26 cellular contexts compared by ENCODE assay signal in genomic region chr7:91653257-91653656, GRCh38.
DNase-seq lines count a peak whose midpoint lies in the region; FAIRE-seq and TF ChIP-seq lines count a peak whose summit lies in the region.
"Had no signal": no experiment of that assay in that cellular context is flagged by ENCODE, and none has a peak within 500 bp of the region (broad histone marks: within the 10 kb centered on the region; RNA-seq: fewer than 3 reads in every experiment).

No MANE protein-coding gene starts in this region.

- TF ChIP-seq POLR2A in uterus (IDR thresholded peaks at IDR 0.05) = no peak

- peaks cover 6% of the 10 kb centered on the region for H3K27me3 Mint-ChIP-seq in astrocyte (ENCODE audit: low read depth, unreplicated experiment)
- H3K27me3 Mint-ChIP-seq: CD4-positive, alpha-beta T cell; CD8-positive, alpha-beta memory T cell had no signal

- H3K36me3 ChIP-seq in astrocyte (ENCODE audit: insufficient read depth, low read length) (no peaks in the 10 kb centered on the region), mesenchymal stem cell (ENCODE audit: control insufficient read depth in 1 of 2, insufficient read depth in 2 of 2, low read depth in 1 of 2, low read length in 2 of 2) (no peaks in the 10 kb centered on the region), uterus (no peaks in the 10 kb centered on the region)
- H3K36me3 ChIP-seq: BE2C; BLaER1 treated with 17β-estradiol and CSF1 and Interleukin-3, amounts not matched to agents 10 nM and 100 nM; HAP-1 had no signal

- no peak overlapping the region for H3K4me3 Mint-ChIP-seq in astrocyte (ENCODE audit: unreplicated experiment)
- H3K4me3 Mint-ChIP-seq: CD14-positive monocyte; CD4-positive, alpha-beta T cell; CD8-positive, alpha-beta memory T cell; HFFc6 had no signal

- no peak for FAIRE-seq in astrocyte (lab: Jason Lieb, UNC)
- FAIRE-seq: A549, D721Med, GM12878, H54 had no signal

- H3K23ac ChIP-seq in mesenchymal stem cell (ENCODE audit: low read length in 2 of 2) = no peak overlapping the region

- H3K9me3 Mint-ChIP-seq in astrocyte (ENCODE audit: unreplicated experiment) = peaks cover 5% of the 10 kb centered on the region
- H3K9me3 Mint-ChIP-seq: CD4-positive, alpha-beta T cell; HFFc6 had no signal

- H2BK12ac ChIP-seq in mesenchymal stem cell (ENCODE audit: low read length in 2 of 2) = no peak overlapping the region

- H3K36me3 Mint-ChIP-seq in astrocyte (ENCODE audit: low read depth, unreplicated experiment) = peaks cover 2% of the 10 kb centered on the region
- H3K36me3 Mint-ChIP-seq: CD14-positive monocyte had no signal

- H3K9ac ChIP-seq in astrocyte (ENCODE audit: low read length) (no peak overlapping the region), mesenchymal stem cell (ENCODE audit: low read length) (no peak overlapping the region)
- H3K9ac ChIP-seq: BLaER1 treated with 17β-estradiol and CSF1 and Interleukin-3, amounts not matched to agents 10 nM and 100 nM had no signal

- H3K4ac ChIP-seq in mesenchymal stem cell (ENCODE audit: low read depth in 1 of 2, low read length in 2 of 2) = no peak overlapping the region

- no peaks in the 10 kb centered on the region for H3K79me1 ChIP-seq in mesenchymal stem cell (replicated peaks; ENCODE audit: low read length, poor library complexity, severe bottlenecking)

- no peak overlapping the region for H3K27ac ChIP-seq in astrocyte (ENCODE audit: low read depth, low read length)
- H3K27ac ChIP-seq in mesenchymal stem cell (ENCODE audit: low read length, poor library complexity, severe bottlenecking) = no peak overlapping the region
- H3K27ac ChIP-seq in uterus = no peak overlapping the region
- H3K27ac ChIP-seq: A549; BLaER1 treated with 17β-estradiol and CSF1 and Interleukin-3, amounts not matched to agents 10 nM and 100 nM had no signal

- H3K9me3 ChIP-seq in astrocyte (ENCODE audit: insufficient read depth, low read depth, low read length) (no peaks in the 10 kb centered on the region), mesenchymal stem cell (ENCODE audit: control insufficient read depth, low read length) (peaks cover 4% of the 10 kb centered on the region), uterus (no peaks in the 10 kb centered on the region)
- H3K9me3 ChIP-seq: A549; BE2C; BLaER1 treated with 17β-estradiol and CSF1 and Interleukin-3, amounts not matched to agents 10 nM and 100 nM; HAP-1 had no signal

- H4K8ac ChIP-seq in mesenchymal stem cell (ENCODE audit: low read length) = no peak overlapping the region

- H3K4me1 Mint-ChIP-seq in astrocyte (ENCODE audit: low read depth, unreplicated experiment) = peaks cover 9% of the 10 kb centered on the region
- H3K4me1 Mint-ChIP-seq: CD14-positive monocyte; CD8-positive, alpha-beta memory T cell had no signal

- intact Hi-C loops in uterus (cut with DNase I; ENCODE audit: low total_unique reads) = no loop called here

- H3K4me3 ChIP-seq in astrocyte (ENCODE audit: insufficient read depth, low read depth, low read length) (no peak overlapping the region), fibroblast of mammary gland (ENCODE audit: control insufficient read depth, low read depth, low read length) (no peak overlapping the region), foreskin fibroblast (ENCODE audit: low read depth in 1 of 2, low read length in 2 of 2) (no peak overlapping the region), retinal pigment epithelial cell (ENCODE audit: low read length) (no peak overlapping the region), mesenchymal stem cell (ENCODE audit: insufficient read depth in 1 of 2, low read depth in 1 of 2, low read length in 2 of 2) (no peak overlapping the region), uterus (no peak overlapping the region)
- H3K4me3 ChIP-seq: A549; BLaER1 treated with 17β-estradiol and CSF1 and Interleukin-3, amounts not matched to agents 10 nM and 100 nM; GM12878; HAP-1 had no signal

- TF ChIP-seq CTCF in astrocyte (IDR thresholded peaks at IDR 0.05; ENCODE audit: insufficient read depth, low read depth, low read length) (no peak), fibroblast of mammary gland (conservative IDR thresholded peaks at IDR 0.05; ENCODE audit: control insufficient read depth, insufficient read depth, low read depth, low read length) (no peak), foreskin fibroblast (IDR thresholded peaks at IDR 0.05; ENCODE audit: low read depth, low read length) (no peak), retinal pigment epithelial cell (conservative IDR thresholded peaks at IDR 0.05; ENCODE audit: low read depth, low read length) (no peak), uterus (IDR thresholded peaks at IDR 0.05) (no peak)

- H2BK5ac ChIP-seq in mesenchymal stem cell (ENCODE audit: low read depth, low read length, poor library complexity, severe bottlenecking) = no peak overlapping the region

- no peak overlapping the region for H4K91ac ChIP-seq in mesenchymal stem cell (ENCODE audit: low read length)

- H3K27ac Mint-ChIP-seq in astrocyte (ENCODE audit: unreplicated experiment) = no peak overlapping the region
- H3K27ac Mint-ChIP-seq: CD14-positive monocyte; CD4-positive, alpha-beta T cell; CD8-positive, alpha-beta memory T cell; HFFc6 had no signal

- no peak overlapping the region for H2AK5ac ChIP-seq in mesenchymal stem cell (ENCODE audit: low read length, severe bottlenecking)

- no peak overlapping the region for H3K4me2 ChIP-seq in astrocyte (ENCODE audit: low read length)
- H3K4me2 ChIP-seq in mesenchymal stem cell (ENCODE audit: low read length, poor library complexity, severe bottlenecking) = no peak overlapping the region
- H3K4me2 ChIP-seq: A549; BLaER1 treated with 17β-estradiol and CSF1 and Interleukin-3, amounts not matched to agents 10 nM and 100 nM had no signal

- H3K18ac ChIP-seq in mesenchymal stem cell (ENCODE audit: low read depth in 1 of 2, low read length in 2 of 2) = no peak overlapping the region

- H3K4me1 ChIP-seq in astrocyte (ENCODE audit: insufficient read depth, low read length) (peaks cover 7% of the 10 kb centered on the region), mesenchymal stem cell (ENCODE audit: control insufficient read depth, insufficient read depth, low read depth, low read length) (no peaks in the 10 kb centered on the region), uterus (no peaks in the 10 kb centered on the region)
- H3K4me1 ChIP-seq: A549; BE2C; BLaER1 treated with 17β-estradiol and CSF1 and Interleukin-3, amounts not matched to agents 10 nM and 100 nM had no signal

- no peak overlapping the region for H2BK15ac ChIP-seq in mesenchymal stem cell (ENCODE audit: low read depth, poor library complexity, severe bottlenecking)

- no peak overlapping the region for H3K14ac ChIP-seq in mesenchymal stem cell (ENCODE audit: low read length in 2 of 2)

- H4K20me1 ChIP-seq in astrocyte (ENCODE audit: insufficient read depth, low read length) = no peaks in the 10 kb centered on the region
- H4K20me1 ChIP-seq: BLaER1 treated with 17β-estradiol and CSF1 and Interleukin-3, amounts not matched to agents 10 nM and 100 nM had no signal

- DNase-seq in astrocyte (ENCODE audit: low read depth) = peak; percentile 42
- peak; percentile 41 for DNase-seq in fibroblast of mammary gland (ENCODE audit: low read depth)
- DNase-seq in foreskin fibroblast = peak; percentile 9 to 54
- DNase-seq in retinal pigment epithelial cell (ENCODE audit: low read depth) = peak; percentile 40
- no peak for DNase-seq in mesenchymal stem cell
- no peak for DNase-seq in uterus
- DNase-seq in HPDE6-E6E7 (ENCODE audit: extremely low spot score) = no peak
- DNase-seq: 8988T; ACHN; AML-193; BE2C; CD4-positive, alpha-beta T cell; CD8-positive, alpha-beta memory T cell; DMS 273 treated with DMSO at 0.1 percent for 48 hours; DMS79; EL; GDM1; GOT3; HFFc6 had no signal

- H2AFZ ChIP-seq in astrocyte (ENCODE audit: low read depth, low read length) = no peak overlapping the region
- no peak overlapping the region for H2AFZ ChIP-seq in mesenchymal stem cell (ENCODE audit: low read depth, low read length)

- H3K79me2 ChIP-seq in astrocyte (ENCODE audit: insufficient read depth, low read length) = no peaks in the 10 kb centered on the region

- H3K27me3 ChIP-seq in astrocyte (ENCODE audit: insufficient read depth, low read length) (no peaks in the 10 kb centered on the region), mesenchymal stem cell (ENCODE audit: control insufficient read depth in 1 of 2, insufficient read depth in 1 of 2, low read length in 2 of 2) (no peaks in the 10 kb centered on the region), uterus (no peaks in the 10 kb centered on the region)
- H3K27me3 ChIP-seq: BE2C; BLaER1 treated with 17β-estradiol and CSF1 and Interleukin-3, amounts not matched to agents 10 nM and 100 nM had no signal

- no peak overlapping the region for H2BK120ac ChIP-seq in mesenchymal stem cell (ENCODE audit: low read depth, low read length)

Comparison
In these comparisons a context has a peak if more than half of its experiments do, and no peak if none do; other contexts are left out.
1. DNase-seq: peak in astrocyte (single experiment), fibroblast of mammary gland (single experiment), foreskin fibroblast (2 of 2) and retinal pigment epithelial cell (single experiment); none in mesenchymal stem cell (single experiment), uterus (0 of 2) and HPDE6-E6E7 (single experiment).